ENCODE assay signal across 29 cellular contexts in the genomic region with DNA sequence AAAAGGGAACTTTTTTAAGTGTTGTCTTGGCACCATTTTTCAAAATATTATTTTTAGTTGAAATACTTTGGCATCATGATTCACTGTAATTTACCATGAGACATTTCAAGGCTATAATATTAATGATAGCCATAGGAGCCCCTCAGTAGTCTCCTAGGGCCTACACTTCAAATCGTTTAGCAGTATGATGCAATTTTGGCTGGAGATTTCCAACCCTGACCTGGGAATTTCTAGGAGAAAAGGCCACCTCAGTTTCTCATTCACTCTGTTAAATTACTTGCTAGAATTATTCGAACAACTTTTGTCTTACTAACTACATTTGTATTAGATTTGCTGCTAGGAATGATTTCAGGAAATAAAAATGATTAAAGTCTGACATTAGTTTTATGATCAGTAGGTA.
"Had no signal": no experiment of that assay in that cellular context is flagged by ENCODE, and none has a peak within 500 bp of the region (broad histone marks: within the 10 kb centered on the region; RNA-seq: fewer than 3 reads in every experiment).

No MANE protein-coding gene starts in this region.

- H3K9me3 ChIP-seq: stomach, suprapubic skin, testis, thoracic aorta, thyroid gland, tibial artery, tibial nerve, transverse colon, upper lobe of left lung, upper lobe of right lung, uterus, vagina had no signal

- H3K4me3 Mint-ChIP-seq: stimulated activated effector memory CD8-positive, alpha-beta T cell treated with anti-CD3 and anti-CD28 coated beads, Interleukin-12 subunit alpha, Interleukin-12 subunit beta, amount 100 ng/mL, for 72 hours; stimulated activated memory B cell treated with anti-CD40 and anti-IgM and Interleukin-4, amounts not matched to agents 10 μg/mL and 1 μg/mL and 100 μg/mL, for 72 hours; stimulated activated naive B cell treated with anti-CD40 and anti-IgM and Interleukin-4, amounts not matched to agents 10 μg/mL and 1 μg/mL and 100 μg/mL, for 72 hours; stimulated activated naive CD8-positive, alpha-beta T cell treated with anti-CD3 and anti-CD28 coated beads, Interleukin-15, amount 100 ng/mL, for 72 hours; stimulated activated naive CD8-positive, alpha-beta T cell treated with anti-CD3 and anti-CD28 coated beads, Interleukin-15, Interleukin-2, amounts not matched to agents 100 ng/mL and 50 ng/mL, for 24 hours; type B pancreatic cell had no signal

- H3K4me1 ChIP-seq: stomach, suprapubic skin, testis, thyroid gland, tibial artery, tibial nerve, transverse colon, upper lobe of left lung, upper lobe of right lung, uterus, vagina had no signal

- H3K9me3 Mint-ChIP-seq: type B pancreatic cell had no signal

- H3K4me1 Mint-ChIP-seq: stimulated activated effector memory CD8-positive, alpha-beta T cell treated with anti-CD3 and anti-CD28 coated beads, Interleukin-12 subunit alpha, Interleukin-12 subunit beta, amount 100 ng/mL, for 72 hours; stimulated activated memory B cell treated with anti-CD40 and anti-IgM and Interleukin-4, amounts not matched to agents 10 μg/mL and 1 μg/mL and 100 μg/mL, for 72 hours; stimulated activated naive B cell treated with anti-CD40 and anti-IgM and Interleukin-4, amounts not matched to agents 10 μg/mL and 1 μg/mL and 100 μg/mL, for 72 hours; stimulated activated naive CD8-positive, alpha-beta T cell treated with anti-CD3 and anti-CD28 coated beads, Interleukin-15, amount 100 ng/mL, for 72 hours had no signal

- FAIRE-seq: urothelium cell line had no signal

- H3K27me3 Mint-ChIP-seq: stimulated activated memory B cell treated with anti-CD40 and anti-IgM and Interleukin-4, amounts not matched to agents 10 μg/mL and 1 μg/mL and 100 μg/mL, for 72 hours; stimulated activated naive B cell treated with anti-CD40 and anti-IgM and Interleukin-4, amounts not matched to agents 10 μg/mL and 1 μg/mL and 100 μg/mL, for 72 hours; stimulated activated naive CD8-positive, alpha-beta T cell treated with anti-CD3 and anti-CD28 coated beads, Interleukin-15, amount 100 ng/mL, for 72 hours; stimulated activated naive CD8-positive, alpha-beta T cell treated with anti-CD3 and anti-CD28 coated beads, Interleukin-15, Interleukin-2, amounts not matched to agents 100 ng/mL and 50 ng/mL, for 24 hours; type B pancreatic cell had no signal

- H3K36me3 ChIP-seq: stomach, suprapubic skin, thoracic aorta, thyroid gland, tibial artery, tibial nerve, transverse colon, upper lobe of left lung, upper lobe of right lung, uterus, vagina had no signal

- H3K36me3 Mint-ChIP-seq: stimulated activated effector memory CD8-positive, alpha-beta T cell treated with anti-CD3 and anti-CD28 coated beads, Interleukin-12 subunit alpha, Interleukin-12 subunit beta, amount 100 ng/mL, for 72 hours; stimulated activated memory B cell treated with anti-CD40 and anti-IgM and Interleukin-4, amounts not matched to agents 10 μg/mL and 1 μg/mL and 100 μg/mL, for 72 hours; stimulated activated naive B cell treated with anti-CD40 and anti-IgM and Interleukin-4, amounts not matched to agents 10 μg/mL and 1 μg/mL and 100 μg/mL, for 72 hours; type B pancreatic cell had no signal

- DNase-seq: stimulated activated CD4-positive, alpha-beta T cell treated with anti-CD3 and anti-CD28 coated beads, Interleukin-2, amount 100 ng/mL, for 48 hours; stimulated activated CD4-positive, alpha-beta T cell treated with anti-CD3 and anti-CD28 coated beads, Interleukin-4, amount 100 ng/mL, for 1 hour; stimulated activated CD4-positive, alpha-beta T cell treated with anti-CD3 and anti-CD28 coated beads, Interleukin-4, amount 100 ng/mL, for 24 hours; stimulated activated CD4-positive, alpha-beta T cell treated with anti-CD3 and anti-CD28 coated beads, Interleukin-4, amount 100 ng/mL, for 4 hours; stimulated activated CD8-positive, alpha-beta memory T cell treated with anti-CD3 and anti-CD28 coated beads, Interleukin-4, amount 100 ng/mL, for 48 hours; stimulated activated naive B cell treated with anti-CD40 and anti-IgM and Interleukin-4, amounts not matched to agents 10 μg/mL and 1 μg/mL and 100 μg/mL, for 72 hours; stimulated activated naive CD4-positive, alpha-beta T cell; stimulated activated naive CD4-positive, alpha-beta T cell treated with Interleukin-2 at 50 U/mL for 16 hours; stimulated activated naive CD8-positive, alpha-beta T cell treated with anti-CD3 and anti-CD28 coated beads, Interleukin-15, amount 100 ng/mL, for 72 hours; stimulated activated naive CD8-positive, alpha-beta T cell treated with anti-CD3 and anti-CD28 coated beads, Interleukin-15, Interleukin-2, amounts not matched to agents 100 U/mL and 50 U/mL, for 24 hours; stomach; substantia nigra; testis; thyroid gland; tibial artery; transverse colon; trophoblast cell; upper lobe of left lung; upper lobe of right lung; uterus had no signal

- H3K27ac Mint-ChIP-seq: stimulated activated effector memory CD8-positive, alpha-beta T cell treated with anti-CD3 and anti-CD28 coated beads, Interleukin-12 subunit alpha, Interleukin-12 subunit beta, amount 100 ng/mL, for 72 hours; stimulated activated memory B cell treated with anti-CD40 and anti-IgM and Interleukin-4, amounts not matched to agents 10 μg/mL and 1 μg/mL and 100 μg/mL, for 72 hours; stimulated activated naive B cell treated with anti-CD40 and anti-IgM and Interleukin-4, amounts not matched to agents 10 μg/mL and 1 μg/mL and 100 μg/mL, for 72 hours; stimulated activated naive CD8-positive, alpha-beta T cell treated with anti-CD3 and anti-CD28 coated beads, Interleukin-15, amount 100 ng/mL, for 72 hours; stimulated activated naive CD8-positive, alpha-beta T cell treated with anti-CD3 and anti-CD28 coated beads, Interleukin-15, Interleukin-2, amounts not matched to agents 100 ng/mL and 50 ng/mL, for 24 hours; type B pancreatic cell had no signal

- ATAC-seq: stimulated activated effector memory CD8-positive, alpha-beta T cell treated with anti-CD3 and anti-CD28 coated beads, Interleukin-12 subunit alpha, Interleukin-12 subunit beta, amount 100 ng/mL, for 72 hours; stimulated activated memory B cell treated with anti-CD40 and anti-IgM and Interleukin-4, amounts not matched to agents 10 μg/mL and 1 μg/mL and 100 μg/mL, for 72 hours; stimulated activated naive B cell treated with anti-CD40 and anti-IgM and Interleukin-4, amounts not matched to agents 10 μg/mL and 1 μg/mL and 100 μg/mL, for 72 hours; stimulated activated naive CD8-positive, alpha-beta T cell treated with anti-CD3 and anti-CD28 coated beads, Interleukin-15, amount 100 ng/mL, for 72 hours; stimulated activated naive CD8-positive, alpha-beta T cell treated with anti-CD3 and anti-CD28 coated beads, Interleukin-15, Interleukin-2, amounts not matched to agents 100 U/mL and 50 U/mL, for 24 hours; upper lobe of right lung had no signal

- H3K27me3 ChIP-seq: stomach, suprapubic skin, testis, thyroid gland, tibial artery, tibial nerve, transverse colon, upper lobe of left lung, upper lobe of right lung, uterus, vagina had no signal

- H3K4me3 ChIP-seq: stomach, suprapubic skin, testis, thoracic aorta, thyroid gland, tibial artery, tibial nerve, transverse colon, upper lobe of left lung, upper lobe of right lung, uterus, vagina had no signal

- H3K27ac ChIP-seq: stomach, suprapubic skin, testis, thoracic aorta, thyroid gland, tibial artery, tibial nerve, transverse colon, upper lobe of left lung, upper lobe of right lung, uterus, vagina had no signal
